Comparison of ENCODE assay signal across 21 cellular contexts in the genomic region with DNA sequence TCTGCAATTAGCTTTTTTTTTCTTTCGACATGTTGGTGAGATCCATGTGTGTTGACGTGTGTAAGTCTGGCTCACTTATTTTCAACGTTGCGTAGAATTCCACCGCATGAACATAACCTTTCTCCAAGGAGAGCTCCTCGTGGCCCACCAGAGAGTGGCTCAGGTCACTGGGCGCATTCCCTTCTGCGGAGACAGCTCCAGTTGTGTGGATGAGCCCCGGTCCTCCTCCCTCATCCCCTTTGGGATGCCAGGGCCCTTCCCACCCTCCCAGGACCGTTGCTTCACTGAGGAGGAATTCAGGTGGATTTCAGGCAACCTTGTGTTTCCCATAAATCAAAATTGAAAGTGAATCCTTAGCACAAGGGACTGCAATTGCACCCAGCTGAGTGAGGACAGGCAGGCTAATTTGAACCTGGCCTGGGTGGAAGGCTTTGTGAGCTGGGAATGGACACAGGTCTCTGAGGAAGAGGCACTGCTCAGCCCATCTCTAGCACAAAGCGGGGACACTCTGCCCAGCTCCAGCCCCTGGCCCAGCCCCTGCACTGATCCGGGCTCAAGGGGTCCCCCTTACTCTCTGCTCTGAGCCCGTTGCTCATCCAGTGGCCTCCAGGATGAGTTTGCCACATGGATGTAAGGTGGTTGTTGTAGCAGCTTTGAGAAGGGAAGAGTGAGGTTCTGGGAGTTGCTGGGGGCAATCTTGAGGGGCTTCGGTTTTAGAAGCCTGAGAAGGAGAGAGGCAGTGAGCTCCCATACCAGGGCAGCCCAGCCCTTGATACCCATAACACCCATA. TPM values are rescaled to one million over a fixed set of nuclear protein-coding genes. Genes with fewer than 3 reads are reported as not detected.
"Had no signal": no experiment of that assay in that cellular context is flagged by ENCODE, and none has a peak within 500 bp of the region (broad histone marks: within the 10 kb centered on the region; RNA-seq: fewer than 3 reads in every experiment).

No MANE protein-coding gene starts in this region.

- H3K4me3 Mint-ChIP-seq: natural killer cell treated with Interleukin-12 subunit alpha and Interleukin-12 subunit beta and Interleukin-15 and Interleukin-18, amount 100 ng/mL, for 72 hours; stimulated activated naive B cell treated with anti-CD40 and anti-IgM and Interleukin-4, amounts not matched to agents 10 μg/mL and 1 μg/mL and 100 μg/mL, for 72 hours; stimulated activated naive CD8-positive, alpha-beta T cell treated with anti-CD3 and anti-CD28 coated beads, Interleukin-15, amount 100 ng/mL, for 72 hours had no signal

- H3K4me1 Mint-ChIP-seq: stimulated activated naive B cell treated with anti-CD40 and anti-IgM and Interleukin-4, amounts not matched to agents 10 μg/mL and 1 μg/mL and 100 μg/mL, for 72 hours; stimulated activated naive CD8-positive, alpha-beta T cell treated with anti-CD3 and anti-CD28 coated beads, Interleukin-15, amount 100 ng/mL, for 72 hours had no signal

- H3K27me3 ChIP-seq: dorsolateral prefrontal cortex, heart right ventricle, right lobe of liver had no signal

- H3K27ac Mint-ChIP-seq: natural killer cell treated with Interleukin-12 subunit alpha and Interleukin-12 subunit beta and Interleukin-15 and Interleukin-18, amount 100 ng/mL, for 72 hours; stimulated activated naive B cell treated with anti-CD40 and anti-IgM and Interleukin-4, amounts not matched to agents 10 μg/mL and 1 μg/mL and 100 μg/mL, for 72 hours had no signal

- H3K9me3 Mint-ChIP-seq: natural killer cell treated with Interleukin-12 subunit alpha and Interleukin-12 subunit beta and Interleukin-15 and Interleukin-18, amount 100 ng/mL, for 72 hours; stimulated activated naive B cell treated with anti-CD40 and anti-IgM and Interleukin-4, amounts not matched to agents 10 μg/mL and 1 μg/mL and 100 μg/mL, for 72 hours; stimulated activated naive CD8-positive, alpha-beta T cell treated with anti-CD3 and anti-CD28 coated beads, Interleukin-15, amount 100 ng/mL, for 72 hours had no signal

- H3K27ac ChIP-seq: dorsolateral prefrontal cortex, heart right ventricle, parathyroid adenoma, right lobe of liver, thoracic aorta had no signal

- H3K27me3 Mint-ChIP-seq: natural killer cell treated with Interleukin-12 subunit alpha and Interleukin-12 subunit beta and Interleukin-15 and Interleukin-18, amount 100 ng/mL, for 72 hours; stimulated activated naive B cell treated with anti-CD40 and anti-IgM and Interleukin-4, amounts not matched to agents 10 μg/mL and 1 μg/mL and 100 μg/mL, for 72 hours; stimulated activated naive CD8-positive, alpha-beta T cell treated with anti-CD3 and anti-CD28 coated beads, Interleukin-15, amount 100 ng/mL, for 72 hours had no signal

- H3K9me3 ChIP-seq: heart right ventricle, prostate gland, right lobe of liver, thoracic aorta had no signal

- H3K36me3 ChIP-seq: heart right ventricle, prostate gland, right lobe of liver, thoracic aorta had no signal

- ATAC-seq: esophagus mucosa; heart right ventricle; left lobe of liver; natural killer cell treated with Interleukin-12 subunit alpha and Interleukin-12 subunit beta and Interleukin-15 and Interleukin-18, amount 100 ng/mL, for 72 hours; right lobe of liver; stimulated activated naive B cell treated with anti-CD40 and anti-IgM and Interleukin-4, amounts not matched to agents 10 μg/mL and 1 μg/mL and 100 μg/mL, for 72 hours; stimulated activated naive CD8-positive, alpha-beta T cell treated with anti-CD3 and anti-CD28 coated beads, Interleukin-15, amount 100 ng/mL, for 72 hours had no signal

- H3K4me1 ChIP-seq: parathyroid adenoma, prostate gland had no signal

- H3K4me3 ChIP-seq: dorsolateral prefrontal cortex, heart right ventricle, prostate gland, right lobe of liver, thoracic aorta had no signal

- DNase-seq: cortex of kidney; effector CD8-positive, alpha-beta T cell; heart right ventricle; hypothalamus; kidney glomerular epithelial cell; mammary epithelial cell; midbrain; right lobe of liver; stimulated activated CD4-positive, alpha-beta T cell treated with anti-CD3 and anti-CD28 coated beads, Interleukin-2, amount 100 ng/mL, for 24 hours; stimulated activated CD4-positive, alpha-beta T cell treated with anti-CD3 and anti-CD28 coated beads, Interleukin-4, amount 100 ng/mL, for 4 hours; stimulated activated naive B cell treated with anti-CD40 and anti-IgM and Interleukin-4, amounts not matched to agents 10 μg/mL and 1 μg/mL and 100 μg/mL, for 72 hours; stimulated activated naive CD8-positive, alpha-beta T cell treated with anti-CD3 and anti-CD28 coated beads, Interleukin-15, amount 100 ng/mL, for 72 hours; trophoblast cell had no signal

- H3K36me3 Mint-ChIP-seq: natural killer cell treated with Interleukin-12 subunit alpha and Interleukin-12 subunit beta and Interleukin-15 and Interleukin-18, amount 100 ng/mL, for 72 hours had no signal

RNA-seq across cellular contexts. Expression of gene HAAO, which starts 57.8 kb away (rescaled TPM):
- total RNA-seq: glomerular endothelial cell; natural killer cell treated with Interleukin-12 subunit alpha and Interleukin-12 subunit beta and Interleukin-15 and Interleukin-18, amount 100 ng/mL, for 72 hours had no signal
